Comparison of ENCODE assay signal across 9 cellular contexts in genomic region chr1:24186711-24186992, GRCh38. TPM values are rescaled to one million over a fixed set of nuclear protein-coding genes. Genes with fewer than 3 reads are reported as not detected.
DNase-seq lines count a peak whose midpoint lies in the region; ATAC-seq, FAIRE-seq and TF ChIP-seq lines count a peak whose summit lies in the region.
"Had no signal": no experiment of that assay in that cellular context is flagged by ENCODE, and none has a peak within 500 bp of the region (broad histone marks: within the 10 kb centered on the region; RNA-seq: fewer than 3 reads in every experiment).

No MANE protein-coding gene starts in this region.

- H3K27ac ChIP-seq in astrocyte (ENCODE audit: low read depth, low read length) (no peak overlapping the region), HepG2 (ENCODE audit: extremely low read length, insufficient read depth, low read length) (peak overlapping the region; percentile 78), suprapubic skin (peak overlapping the region; percentile 84)

- peak overlapping the region; percentile 85 for H3K4me3 Mint-ChIP-seq in T-helper 2 cell treated with Interferon-gamma antibody and Interleukin-4, amounts not matched to agents 5 μg/mL and 100 μg/mL, for 36 hours
- H3K4me3 Mint-ChIP-seq in astrocyte (ENCODE audit: unreplicated experiment) (peak overlapping the region; percentile 73), HFFc6 (no peak overlapping the region)

- H2AFZ ChIP-seq in astrocyte (ENCODE audit: low read depth, low read length): peak overlapping the region; percentile 26
- no peak overlapping the region for H2AFZ ChIP-seq in HepG2 (ENCODE audit: low read length)

- POLR2A ChIA-PET in HepG2 (lab: Yijun Ruan, JAX): interaction anchor here (0.8 to 1.3 kb wide), 4 partner anchors 29 to 316 kb away, joined by 3 to 5 read pairs (median 3); partner anchors contain the start of gene RCAN3

- H3K27me3 ChIP-seq in astrocyte (ENCODE audit: insufficient read depth, low read length) (peaks cover 26% of the 10 kb centered on the region), HepG2 (ENCODE audit: control insufficient read depth in 1 of 2, insufficient read depth in 2 of 2, low read length in 2 of 2) (no peaks in the 10 kb centered on the region), suprapubic skin (peaks cover 10% of the 10 kb centered on the region)

- TF ChIP-seq CTCF in astrocyte (IDR thresholded peaks at IDR 0.05; ENCODE audit: insufficient read depth, low read depth, low read length): no peak
- TF ChIP-seq CTCF in HepG2 (CRISPR knock-in tag; IDR thresholded peaks at IDR 0.05): no peak
- no peak for TF ChIP-seq CTCF in suprapubic skin (IDR thresholded peaks at IDR 0.05)
- TF ChIP-seq CTCF in HFFc6 (IDR thresholded peaks at IDR 0.05): no peak

- H3K4me1 ChIP-seq in astrocyte (ENCODE audit: insufficient read depth, low read length) (no peaks in the 10 kb centered on the region), HepG2 (ENCODE audit: insufficient read depth, low read length) (peaks cover 80% of the 10 kb centered on the region), suprapubic skin (peaks cover 33% of the 10 kb centered on the region)

- H3K9me3 Mint-ChIP-seq in T-helper 2 cell treated with Interferon-gamma antibody and Interleukin-4, amounts not matched to agents 5 μg/mL and 100 μg/mL, for 36 hours: peaks cover 5% of the 10 kb centered on the region
- H3K9me3 Mint-ChIP-seq in astrocyte (ENCODE audit: unreplicated experiment) (no peaks in the 10 kb centered on the region), HFFc6 (no peaks in the 10 kb centered on the region)

- DNase-seq in T-helper 2 cell treated with Interferon-gamma antibody and Interleukin-4, amounts not matched to agents 5 μg/mL and 100 μg/mL, for 36 hours (ENCODE audit: low spot score): no peak
- no peak for DNase-seq in T-helper 2 cell
- no peak for DNase-seq in astrocyte (ENCODE audit: low read depth)
- no peak for DNase-seq in HepG2 (ENCODE audit: low spot score)
- DNase-seq in suprapubic skin (ENCODE audit: low spot score in 2 of 2): no peak
- no peak for DNase-seq in globus pallidus (ENCODE audit: low spot score)
- DNase-seq in GM12891 (ENCODE audit: insufficient read length, low spot score): no peak
- no peak for DNase-seq in HFFc6

- no TSS peak for BruUV-seq in HepG2 (replicated peaks; lab: Mats Ljungman, UMichigan)

- 3% methylated on average over 8 of the region's 8 CpGs for WGBS in HepG2 (ENCODE audit: low lambda C conversion rate)
- 25% methylated on average over 8 of the region's 8 CpGs for WGBS in suprapubic skin

- intact Hi-C loops in HepG2 (cut with micrococcal nuclease; ENCODE audit: unreplicated experiment): loop anchor here (5.0 kb wide), 2 partner anchors 34 to 74 kb away; partner anchors contain the start of gene MYOM3

- no peaks in the 10 kb centered on the region for H3K36me3 ChIP-seq in astrocyte (ENCODE audit: insufficient read depth, low read length)
- no peaks in the 10 kb centered on the region for H3K36me3 ChIP-seq in HepG2 (replicated peaks in 1 of 2; ENCODE audit: control insufficient read depth in 1 of 2, insufficient read depth in 2 of 2, low read length in 2 of 2)
- no peaks in the 10 kb centered on the region for H3K36me3 ChIP-seq in suprapubic skin

- H3K4me1 Mint-ChIP-seq in T-helper 2 cell treated with Interferon-gamma antibody and Interleukin-4, amounts not matched to agents 5 μg/mL and 100 μg/mL, for 36 hours (ENCODE audit: low read depth): peaks cover 34% of the 10 kb centered on the region
- H3K4me1 Mint-ChIP-seq in astrocyte (ENCODE audit: low read depth, unreplicated experiment): peaks cover 11% of the 10 kb centered on the region
- H3K4me1 Mint-ChIP-seq in HFFc6 (ENCODE audit: low read depth): peaks cover 19% of the 10 kb centered on the region

- no peak for ATAC-seq in HepG2

- TF ChIP-seq EP300 in HepG2 (IDR thresholded peaks at IDR 0.05; ENCODE audit: low read depth in 2 of 2, low read length in 2 of 2) (no peak), HepG2 (CRISPR knock-in tag; IDR thresholded peaks at IDR 0.05; ENCODE audit: borderline replicate concordance) (no peak), suprapubic skin (IDR thresholded peaks at IDR 0.05) (no peak)

- H4K20me1 ChIP-seq in astrocyte (ENCODE audit: insufficient read depth, low read length): no peaks in the 10 kb centered on the region
- H4K20me1 ChIP-seq in HepG2 (ENCODE audit: insufficient read depth, low read length): no peaks in the 10 kb centered on the region

- FAIRE-seq in astrocyte (lab: Jason Lieb, UNC): no peak
- no peak for FAIRE-seq in HepG2 (lab: Jason Lieb, UNC)
- no peak for FAIRE-seq in GM12891 (lab: Jason Lieb, UNC)

- TF ChIP-seq RAD21 in HepG2 (CRISPR knock-in tag; IDR thresholded peaks at IDR 0.05): no peak

- TF ChIP-seq POLR2A in HepG2 (IDR thresholded peaks at IDR 0.05; ENCODE audit: insufficient read depth in 1 of 2, low read depth in 2 of 2, low read length in 2 of 2): 0 out of 4 replicates have a peak, but pooled peaks of 1 of the 2 experiments have one; percentile 7
- TF ChIP-seq POLR2A in suprapubic skin (IDR thresholded peaks at IDR 0.05): no peak
- TF ChIP-seq POLR2A in GM12891 (IDR thresholded peaks at IDR 0.05; ENCODE audit: low read depth, low read length): no peak

- H3K36me3 Mint-ChIP-seq in T-helper 2 cell treated with Interferon-gamma antibody and Interleukin-4, amounts not matched to agents 5 μg/mL and 100 μg/mL, for 36 hours (ENCODE audit: low read depth): peaks cover 2% of the 10 kb centered on the region
- no peaks in the 10 kb centered on the region for H3K36me3 Mint-ChIP-seq in astrocyte (ENCODE audit: low read depth, unreplicated experiment)
- H3K36me3 Mint-ChIP-seq in HFFc6 (ENCODE audit: low read depth): no peaks in the 10 kb centered on the region; the same call in 1 of the 2 replicates

- H3K27ac Mint-ChIP-seq in T-helper 2 cell treated with Interferon-gamma antibody and Interleukin-4, amounts not matched to agents 5 μg/mL and 100 μg/mL, for 36 hours: peak overlapping the region; percentile 36
- H3K27ac Mint-ChIP-seq in astrocyte (ENCODE audit: unreplicated experiment) (no peak overlapping the region), HFFc6 (no peak overlapping the region)

- peak overlapping the region; percentile 13 for H3K9ac ChIP-seq in astrocyte (ENCODE audit: low read length)
- peak overlapping the region; percentile 75 for H3K9ac ChIP-seq in HepG2 (ENCODE audit: insufficient read depth, low read depth, low read length)

- H3K79me2 ChIP-seq in astrocyte (ENCODE audit: insufficient read depth, low read length): no peaks in the 10 kb centered on the region
- H3K79me2 ChIP-seq in HepG2 (ENCODE audit: insufficient read depth, low read length): peaks cover 12% of the 10 kb centered on the region

- H3K4me2 ChIP-seq in astrocyte (ENCODE audit: low read length) (peak overlapping the region; percentile 85), HepG2 (ENCODE audit: low read depth, low read length) (peak overlapping the region; percentile 94)

- in situ Hi-C loops in HepG2 (cut with HindIII; ENCODE audit: extremely low pct_ligation_motif_present, low pct_unique_long_range_greater_than_20kb): no loop called here

- CTCF ChIA-PET in HepG2 (lab: Yijun Ruan, JAX; ENCODE audit: low intra/inter-chr PET ratio, low total read pairs): no interaction called here

- H3K4me3 ChIP-seq in astrocyte (ENCODE audit: insufficient read depth, low read depth, low read length) (peak overlapping the region; percentile 51), HepG2 (replicated peaks in 1 of 3; ENCODE audit: insufficient read depth in 1 of 3, low read depth in 2 of 3, low read length in 3 of 3) (peak overlapping the region; percentile 68 to 82 (median 78)), suprapubic skin (peak overlapping the region; percentile 60)

- H3K9me3 ChIP-seq in astrocyte (ENCODE audit: insufficient read depth, low read depth, low read length) (no peaks in the 10 kb centered on the region), HepG2 (ENCODE audit: low read length) (no peaks in the 10 kb centered on the region), suprapubic skin (no peaks in the 10 kb centered on the region)

- peaks cover 2% of the 10 kb centered on the region for H3K27me3 Mint-ChIP-seq in T-helper 2 cell treated with Interferon-gamma antibody and Interleukin-4, amounts not matched to agents 5 μg/mL and 100 μg/mL, for 36 hours (ENCODE audit: low read depth)
- H3K27me3 Mint-ChIP-seq in astrocyte (ENCODE audit: low read depth, unreplicated experiment) (peaks cover 2% of the 10 kb centered on the region), HFFc6 (ENCODE audit: insufficient read depth) (peaks cover 24% of the 10 kb centered on the region)

RNA-seq across cellular contexts. Expression of gene IFNLR1, which starts 0.4 kb away (rescaled TPM):
- total RNA-seq in astrocyte: 0.94 and 1.5 TPM in 2 replicates
- 5.7 and 8.5 TPM in 2 replicates for total RNA-seq in HepG2 (2016; rRNA removed; fragmentation: Illumina TruSeq; extraction: Trizol)
- 3.8 and 4.0 TPM in 2 replicates for total RNA-seq in HepG2 (2016; cell fraction: cytosol; rRNA removed; fragmentation: Illumina TruSeq; extraction: Trizol; ENCODE audit: low read depth)
- 5.2 and 8.9 TPM in 2 replicates for total RNA-seq in HepG2 (2016; cell fraction: insoluble cytoplasmic fraction; rRNA removed; fragmentation: Illumina TruSeq; extraction: Trizol)
- total RNA-seq in HepG2 (2016; cell fraction: membrane; rRNA removed; fragmentation: Illumina TruSeq; extraction: Trizol): 5.8 and 6.1 TPM in 2 replicates
- 7.8 TPM in 2 replicates for total RNA-seq in HepG2 (2016; cell fraction: nucleus; rRNA removed; fragmentation: Illumina TruSeq; extraction: Trizol)
- 3.8 and 6.5 TPM in 2 replicates for polyA plus RNA-seq in HepG2 (2011; rRNA removed)
- polyA plus RNA-seq in HepG2 (2011; cell fraction: cytosol; rRNA removed): 3.4 and 4.6 TPM in 2 replicates
- polyA plus RNA-seq in HepG2 (2011; cell fraction: nucleus; rRNA removed): 4.6 and 5.3 TPM in 2 replicates
- 3.2 and 3.9 TPM in 2 replicates for polyA plus RNA-seq in HepG2 (2012)
- 3.7 and 4.5 TPM in 2 replicates for polyA plus RNA-seq in HepG2 (2016; cell fraction: cytosol; fragmentation: Illumina TruSeq; extraction: Trizol; ENCODE audit: low read depth)
- polyA plus RNA-seq in HepG2 (2016; cell fraction: insoluble cytoplasmic fraction; fragmentation: Illumina TruSeq; extraction: Trizol; ENCODE audit: low read depth): 2.8 and 3.6 TPM in 2 replicates
- polyA plus RNA-seq in HepG2 (2016; cell fraction: membrane; fragmentation: Illumina TruSeq; extraction: Trizol; ENCODE audit: low read depth): 3.5 and 3.9 TPM in 2 replicates
- polyA plus RNA-seq in HepG2 (2016; cell fraction: nucleus; fragmentation: Illumina TruSeq; extraction: Trizol; ENCODE audit: insufficient read depth, low read depth): 11.8 and 14.2 TPM in 2 replicates
- 2.1 and 8.3 TPM in 2 replicates for polyA minus RNA-seq in HepG2 (2011; rRNA and poly(A)+ RNA removed; ENCODE audit: low replicate concordance)
- polyA minus RNA-seq in HepG2 (2011; cell fraction: cytosol; rRNA and poly(A)+ RNA removed): 4.3 TPM in 2 replicates
- 2.4 and 3.1 TPM in 2 replicates for polyA minus RNA-seq in HepG2 (2011; cell fraction: nucleus; rRNA and poly(A)+ RNA removed)
- total RNA-seq in suprapubic skin: 10 to 100 TPM; 11.7 to 16.1 (median 14.0) TPM
- polyA plus RNA-seq in GM12891 (2012; ENCODE audit: low read depth, missing spikeins): 2.3 TPM
- total RNA-seq in HFFc6 (2021; fragmentation: NEBNext Ultra II Directional; extraction: Animal tissue kit (Norgen Biotek cat#: 25700)): not detected
- polyA plus RNA-seq: AG04450 had no signal

RNA-seq across cellular contexts. Expression of gene IL22RA1, which starts 43.7 kb away (rescaled TPM):
- total RNA-seq in astrocyte (not detected in 2 replicates), HepG2 (2016; rRNA removed; fragmentation: Illumina TruSeq; extraction: Trizol) (2.1 and 4.4 TPM in 2 replicates), suprapubic skin (10 to 100 TPM; 16.6 to 36.4 (median 27.8) TPM)
- total RNA-seq in HepG2 (2016; cell fraction: cytosol; rRNA removed; fragmentation: Illumina TruSeq; extraction: Trizol; ENCODE audit: low read depth): 0.91 and 1.6 TPM in 2 replicates
- 1.5 and 4.4 TPM in 2 replicates for total RNA-seq in HepG2 (2016; cell fraction: insoluble cytoplasmic fraction; rRNA removed; fragmentation: Illumina TruSeq; extraction: Trizol)
- total RNA-seq in HepG2 (2016; cell fraction: membrane; rRNA removed; fragmentation: Illumina TruSeq; extraction: Trizol): 3.0 and 3.1 TPM in 2 replicates
- total RNA-seq in HepG2 (2016; cell fraction: nucleus; rRNA removed; fragmentation: Illumina TruSeq; extraction: Trizol): 4.5 and 6.1 TPM in 2 replicates
- polyA plus RNA-seq in HepG2 (2011; rRNA removed): 10.2 and 13.3 TPM in 2 replicates
- polyA plus RNA-seq in HepG2 (2011; cell fraction: cytosol; rRNA removed): 5.9 and 6.0 TPM in 2 replicates
- 13.5 and 13.6 TPM in 2 replicates for polyA plus RNA-seq in HepG2 (2011; cell fraction: nucleus; rRNA removed)
- 11.8 and 14.1 TPM in 2 replicates for polyA plus RNA-seq in HepG2 (2012)
- polyA plus RNA-seq in HepG2 (2016; cell fraction: cytosol; fragmentation: Illumina TruSeq; extraction: Trizol; ENCODE audit: low read depth): 1.7 and 2.0 TPM in 2 replicates
- 2.8 and 3.9 TPM in 2 replicates for polyA plus RNA-seq in HepG2 (2016; cell fraction: insoluble cytoplasmic fraction; fragmentation: Illumina TruSeq; extraction: Trizol; ENCODE audit: low read depth)
- polyA plus RNA-seq in HepG2 (2016; cell fraction: membrane; fragmentation: Illumina TruSeq; extraction: Trizol; ENCODE audit: low read depth): 2.4 and 3.0 TPM in 2 replicates
- 13.6 and 13.9 TPM in 2 replicates for polyA plus RNA-seq in HepG2 (2016; cell fraction: nucleus; fragmentation: Illumina TruSeq; extraction: Trizol; ENCODE audit: insufficient read depth, low read depth)
- 2.7 and 12.2 TPM in 2 replicates for polyA minus RNA-seq in HepG2 (2011; rRNA and poly(A)+ RNA removed; ENCODE audit: low replicate concordance)
- polyA minus RNA-seq in HepG2 (2011; cell fraction: cytosol; rRNA and poly(A)+ RNA removed): 4.0 and 5.3 TPM in 2 replicates
- 4.2 and 4.5 TPM in 2 replicates for polyA minus RNA-seq in HepG2 (2011; cell fraction: nucleus; rRNA and poly(A)+ RNA removed)
- not detected for polyA plus RNA-seq in GM12891 (2012; ENCODE audit: low read depth, missing spikeins)
- not detected for total RNA-seq in HFFc6 (2021; fragmentation: NEBNext Ultra II Directional; extraction: Animal tissue kit (Norgen Biotek cat#: 25700))
- polyA plus RNA-seq: AG04450 had no signal
